1 cellular context compared by ENCODE assay signal in genomic region chr19:8387688-8388611, GRCh38.
TF ChIP-seq lines count a peak whose summit lies in the region.

No MANE protein-coding gene starts in this region.

TF ChIP-seq in WTC11, 78 proteins besides CTCF, POLR2A, EP300 and RAD21 (continued from another document):
- no peak for TF ChIP-seq AFF4 (CRISPR knock-in tag; IDR thresholded peaks at IDR 0.05; ENCODE audit: borderline replicate concordance)
